Comparison of ENCODE assay signal across 1 cellular context in genomic region chr3:43540625-43541024, GRCh38.
TF ChIP-seq lines count a peak whose summit lies in the region.

No MANE protein-coding gene starts in this region.

TF ChIP-seq in SK-N-SH, 30 proteins besides CTCF, POLR2A, EP300 and RAD21 (continued from another document):
- no peak for TF ChIP-seq MAX (IDR thresholded peaks at IDR 0.05; ENCODE audit: low read depth)
